1 cellular context compared by ENCODE assay signal in the genomic region with DNA sequence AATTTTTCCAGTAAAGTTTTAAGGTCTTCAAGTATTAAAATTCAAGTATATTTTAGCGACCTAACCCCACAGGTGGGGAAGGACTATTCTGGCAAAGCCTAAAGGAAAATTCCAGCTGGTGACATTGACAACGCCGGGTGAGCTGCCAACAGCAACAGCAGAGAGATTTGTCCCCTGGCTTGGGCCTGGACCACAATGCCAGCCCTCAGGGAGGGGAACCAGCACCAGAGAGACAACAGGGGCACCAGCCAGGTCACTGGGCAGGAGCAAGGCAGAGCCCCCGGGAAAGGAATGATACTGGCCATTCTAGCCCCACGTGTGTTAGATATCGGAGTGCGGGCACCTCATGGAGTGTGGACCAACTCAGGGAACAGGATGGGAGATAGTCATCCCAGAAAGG.
TF ChIP-seq lines count a peak whose summit lies in the region.

No MANE protein-coding gene starts in this region.

TF ChIP-seq in SK-N-SH treated with all-trans-retinoic acid at 6 μM for 48 hours, 23 proteins besides CTCF, POLR2A, EP300 and RAD21 (continued from another document):
- TF ChIP-seq PPARA (CRISPR knock-in tag; IDR thresholded peaks at IDR 0.05; ENCODE audit: borderline replicate concordance) (no peak), ZFP3 (CRISPR knock-in tag; IDR thresholded peaks at IDR 0.05) (no peak), ZNF565 (CRISPR knock-in tag; conservative IDR thresholded peaks at IDR 0.05; ENCODE audit: low read depth) (no peak)
